Comparison of ENCODE assay signal across 22 cellular contexts in the genomic region with DNA sequence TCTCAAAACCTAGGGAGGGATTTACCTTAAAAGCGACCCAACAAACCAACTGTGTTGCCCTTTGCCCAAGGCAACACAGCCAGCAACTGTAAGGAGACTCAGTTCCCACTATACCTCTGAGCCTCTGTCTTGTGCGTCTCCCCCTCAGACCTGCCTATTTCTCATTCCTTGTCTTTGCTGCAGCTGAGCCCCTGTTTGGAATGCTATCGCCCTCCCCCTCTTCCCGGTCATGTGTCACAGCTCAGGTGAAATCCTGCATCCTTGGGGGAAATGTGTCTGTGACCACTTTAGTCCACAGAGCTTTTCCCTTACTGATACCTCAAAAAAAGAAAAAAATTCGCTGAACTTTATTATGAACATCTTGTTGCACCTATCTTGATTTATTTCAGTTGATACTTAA. TPM values are rescaled to one million over a fixed set of nuclear protein-coding genes. Genes with fewer than 3 reads are reported as not detected.
A peak's percentile ranks its signal among the peaks of the same experiment; 100 is the strongest.
DNase-seq lines count a peak whose midpoint lies in the region; ATAC-seq and TF ChIP-seq lines count a peak whose summit lies in the region.
"Had no signal": no experiment of that assay in that cellular context is flagged by ENCODE, and none has a peak within 500 bp of the region (broad histone marks: within the 10 kb centered on the region; RNA-seq: fewer than 3 reads in every experiment).

No MANE protein-coding gene starts in this region.

- ATAC-seq in IMR-90 (ENCODE audit: low read depth) (no peak), GM18909 (IDR thresholded peaks at IDR 0.05; ENCODE audit: poor library complexity, unreplicated experiment) (no peak), GM18502 (IDR thresholded peaks at IDR 0.05; ENCODE audit: poor library complexity, unreplicated experiment) (no peak)
- ATAC-seq: CD8-positive, alpha-beta T cell; T-cell had no signal

- H3K4me3 Mint-ChIP-seq in endodermal cell (no peak overlapping the region), nephron progenitor cell (no peak overlapping the region)
- H3K4me3 Mint-ChIP-seq: CD8-positive, alpha-beta T cell; T-cell had no signal

- no peaks in the 10 kb centered on the region for H3F3A ChIP-seq in DOHH2 (ENCODE audit: control insufficient read depth, insufficient read depth)

- no peak for TF ChIP-seq RAD21 in IMR-90 (IDR thresholded peaks at IDR 0.05; ENCODE audit: low read length)

- H2AFZ ChIP-seq in IMR-90 (replicated peaks; ENCODE audit: low read length, poor library complexity) = no peak overlapping the region

- no peak overlapping the region for H2BK20ac ChIP-seq in IMR-90 (ENCODE audit: low read depth, low read length)

- H3K27me3 ChIP-seq in DOHH2 (ENCODE audit: control insufficient read depth, low read length) = peaks cover 13% of the 10 kb centered on the region
- no peaks in the 10 kb centered on the region for H3K27me3 ChIP-seq in IMR-90 (ENCODE audit: control insufficient read depth, insufficient read depth, low read length)
- H3K27me3 ChIP-seq in endodermal cell (ENCODE audit: control insufficient read depth, insufficient read depth, low read length, poor library complexity, severe bottlenecking) = no peaks in the 10 kb centered on the region

- no peaks in the 10 kb centered on the region for H3K36me3 Mint-ChIP-seq in endodermal cell (ENCODE audit: low read depth)
- no peaks in the 10 kb centered on the region for H3K36me3 Mint-ChIP-seq in nephron progenitor cell (ENCODE audit: low read depth)
- H3K36me3 Mint-ChIP-seq: CD8-positive, alpha-beta T cell; T-cell had no signal

- no peak overlapping the region for H3K9ac ChIP-seq in IMR-90 (ENCODE audit: low read depth, low read length)
- H3K9ac ChIP-seq in endodermal cell (ENCODE audit: extremely low read depth, low read length, poor library complexity, severe bottlenecking) = no peak overlapping the region

- H4K8ac ChIP-seq in IMR-90 (ENCODE audit: low read depth in 2 of 2, low read length in 2 of 2) = no peak overlapping the region

- POLR2A ChIA-PET in IMR-90 (lab: Charles Lee; ENCODE audit: unreplicated experiment) = no interaction called here

- no peaks in the 10 kb centered on the region for H4K20me1 ChIP-seq in DOHH2 (ENCODE audit: control insufficient read depth, insufficient read depth, low read depth, low read length)
- H4K20me1 ChIP-seq in IMR-90 (ENCODE audit: insufficient read depth, low read length) = no peaks in the 10 kb centered on the region

- BruUV-seq in IMR-90 (replicated peaks; lab: Mats Ljungman, UMichigan) = no TSS peak

- no peak overlapping the region for H3K27ac ChIP-seq in DOHH2 (ENCODE audit: low read depth, low read length)
- H3K27ac ChIP-seq in IMR-90 (ENCODE audit: insufficient read depth, low read length) = no peak overlapping the region
- H3K27ac ChIP-seq in endodermal cell (ENCODE audit: low read depth, low read length) = no peak overlapping the region
- H3K27ac ChIP-seq: HL-60 had no signal

- no peak for TF ChIP-seq POLR2A in IMR-90 (IDR thresholded peaks at IDR 0.05; ENCODE audit: low read depth, low read length)

- H3K79me1 ChIP-seq in IMR-90 (ENCODE audit: low read depth in 1 of 2, low read length in 2 of 2) = no peaks in the 10 kb centered on the region

- intact Hi-C loops in IMR-90 (cut with micrococcal nuclease) = no loop called here

- dilution Hi-C loops in IMR-90 (cut with HindIII; ENCODE audit: low sequenced_read_pairs, unreplicated experiment) = no loop called here

- H2BK5ac ChIP-seq in IMR-90 (ENCODE audit: low read depth, low read length, poor library complexity, severe bottlenecking) = no peak overlapping the region

- H3K23ac ChIP-seq in IMR-90 (ENCODE audit: low read depth, low read length) = no peak overlapping the region

- H3K4me2 ChIP-seq in DOHH2 (ENCODE audit: low read length) = peak overlapping the region; percentile 28
- no peak overlapping the region for H3K4me2 ChIP-seq in IMR-90 (ENCODE audit: low read depth, low read length)

- in situ Hi-C loops in IMR-90 (cut with MboI; ENCODE audit: low sequenced_read_pairs) (no loop called here), KBM-7 (cut with MboI; ENCODE audit: low pct_unique_long_range_greater_than_20kb, low sequenced_read_pairs) (no loop called here)

- TF ChIP-seq CTCF in DOHH2 (IDR thresholded peaks at IDR 0.05; ENCODE audit: low read depth, low read length, poor library complexity, severe bottlenecking) (no peak), IMR-90 (conservative IDR thresholded peaks at IDR 0.05; ENCODE audit: low read depth, low read length) (no peak), endodermal cell (conservative IDR thresholded peaks at IDR 0.05) (no peak), nephron progenitor cell (IDR thresholded peaks at IDR 0.05) (no peak)

- no peak overlapping the region for H4K91ac ChIP-seq in IMR-90 (ENCODE audit: insufficient read depth, low read depth, low read length)

- 0 out of 3 replicates have a peak overlapping the region, but pooled peaks have one; percentile 1 for H2BK15ac ChIP-seq in IMR-90 (ENCODE audit: low read depth, low read length)

- 0 out of 2 replicates have a peak overlapping the region, but pooled peaks have one; percentile 13 for H3K4ac ChIP-seq in IMR-90 (ENCODE audit: low read depth, low read length)

- H3K4me1 ChIP-seq in DOHH2 (ENCODE audit: control insufficient read depth, low read length) = peaks cover 21% of the 10 kb centered on the region
- no peaks in the 10 kb centered on the region for H3K4me1 ChIP-seq in IMR-90 (ENCODE audit: control insufficient read depth, insufficient read depth, low read length)
- H3K4me1 ChIP-seq in endodermal cell (ENCODE audit: control insufficient read depth, insufficient read depth, low read length) = peaks cover 6% of the 10 kb centered on the region
- H3K4me1 ChIP-seq: Caco-2 had no signal

- H3K9me3 ChIP-seq in DOHH2 (ENCODE audit: control insufficient read depth, insufficient read depth, low read length) = no peaks in the 10 kb centered on the region
- no peaks in the 10 kb centered on the region for H3K9me3 ChIP-seq in IMR-90 (ENCODE audit: control insufficient read depth, insufficient read depth, low read length)
- H3K9me3 ChIP-seq in endodermal cell (ENCODE audit: control insufficient read depth, low read length) = no peaks in the 10 kb centered on the region
- H3K9me3 ChIP-seq: Caco-2 had no signal

- H3K27ac Mint-ChIP-seq in endodermal cell (no peak overlapping the region), nephron progenitor cell (no peak overlapping the region)
- H3K27ac Mint-ChIP-seq: CD8-positive, alpha-beta T cell; T-cell had no signal

- H3K4me3 ChIP-seq in DOHH2 (ENCODE audit: low read length) (no peak overlapping the region; the same call in 1 of the 2 replicates), IMR-90 (ENCODE audit: insufficient read depth, low read depth, low read length) (no peak overlapping the region), endodermal cell (ENCODE audit: low read length) (no peak overlapping the region)

- no peak overlapping the region for H3K18ac ChIP-seq in IMR-90 (ENCODE audit: low read depth, low read length)

- H3K79me2 ChIP-seq in DOHH2 (ENCODE audit: control insufficient read depth, low read length) = no peaks in the 10 kb centered on the region

- H3K56ac ChIP-seq in IMR-90 (ENCODE audit: extremely low read depth, insufficient read depth, low read length) = no peak overlapping the region

- 93% methylated on average over 3 of the region's 5 CpGs; no CpG with 5 or more reads in 1 of the 2 experiments for whole genome bisulfite sequencing in IMR-90 (ENCODE audit: extremely low coverage in 2 of 2, insufficient read length in 1 of 2), 2 experiments
- 78 to 83% methylated on average over 4 to 5 of the region's 5 CpGs for WGBS in endodermal cell (ENCODE audit: insufficient coverage in 1 of 2, insufficient read length in 1 of 2), 2 experiments

- no peak overlapping the region for H4K5ac ChIP-seq in IMR-90 (ENCODE audit: low read depth, low read length)

- DNase-seq in IMR-90 = no peak
- peak; percentile 68 for DNase-seq in endodermal cell
- peak; percentile 26 for DNase-seq in nephron progenitor cell
- DNase-seq in KBM-7 = no peak
- no peak for DNase-seq in NCI-H2029 (lab: John Stamatoyannopoulos, UW)
- DNase-seq: C1 segment of cervical spinal cord; Caco-2; CD8-positive, alpha-beta T cell; DMS79; HCEC 1CT; Kasumi-1; NCI-H1092 treated with DMSO at 0.1 percent for 48 hours; NCI-H1436; NCI-H187 treated with DMSO at 0.1 percent for 48 hours; NCI-H526 treated with DMSO at 0.1 percent for 48 hours; Right ventricle myocardium superior; RPMI8226; T-cell had no signal

- H3K4me1 Mint-ChIP-seq in endodermal cell = peaks cover 19% of the 10 kb centered on the region
- H3K4me1 Mint-ChIP-seq in nephron progenitor cell = peaks cover 30% of the 10 kb centered on the region
- H3K4me1 Mint-ChIP-seq: T-cell had no signal

- H2BK120ac ChIP-seq in IMR-90 (ENCODE audit: low read depth, low read length) = no peak overlapping the region

- no peak overlapping the region for H3K14ac ChIP-seq in IMR-90 (replicated peaks; ENCODE audit: low read depth, low read length)

- CTCF ChIA-PET in IMR-90 (lab: Yijun Ruan, JAX) = interaction anchor here (0.7 to 1.1 kb wide), 2 partner anchors 25 to 44 kb away, joined by 3 read pairs; no protein-coding TSS in a partner anchor

- H3K9me1 ChIP-seq in IMR-90 (ENCODE audit: insufficient read depth, low read length) = peaks cover 6% of the 10 kb centered on the region

- H3K9me3 Mint-ChIP-seq in endodermal cell (no peaks in the 10 kb centered on the region), nephron progenitor cell (no peaks in the 10 kb centered on the region)
- H3K9me3 Mint-ChIP-seq: CD8-positive, alpha-beta T cell; T-cell had no signal

- no peak overlapping the region for H2AK5ac ChIP-seq in IMR-90 (ENCODE audit: low read depth, low read length)

- no peaks in the 10 kb centered on the region for H3K9me2 ChIP-seq in DOHH2 (replicated peaks; ENCODE audit: control insufficient read depth, low read length)

- H3K36me3 ChIP-seq in DOHH2 (ENCODE audit: control insufficient read depth, low read length) (no peaks in the 10 kb centered on the region), IMR-90 (ENCODE audit: control insufficient read depth, insufficient read depth, low read length) (no peaks in the 10 kb centered on the region), endodermal cell (ENCODE audit: control insufficient read depth, insufficient read depth, low read length) (no peaks in the 10 kb centered on the region)

- no peaks in the 10 kb centered on the region for H3K27me3 Mint-ChIP-seq in endodermal cell (ENCODE audit: insufficient read depth)
- peaks cover 9% of the 10 kb centered on the region for H3K27me3 Mint-ChIP-seq in nephron progenitor cell (ENCODE audit: low read depth, poor library complexity)

- no peak overlapping the region for H2AK9ac ChIP-seq in IMR-90 (replicated peaks; ENCODE audit: low read depth, low read length, poor library complexity)

TF ChIP-seq in IMR-90, 13 proteins besides CTCF, POLR2A, EP300 and RAD21 (continues in another document):
- TF ChIP-seq FOS (IDR thresholded peaks at IDR 0.05; ENCODE audit: low read depth, low read length) (no peak), MAFK (IDR thresholded peaks at IDR 0.05; ENCODE audit: low read depth, low read length) (no peak), NFE2L2 (IDR thresholded peaks at IDR 0.05; ENCODE audit: low read depth, low read length) (no peak)

RNA-seq across cellular contexts. Expression of a gene that starts 52.0 kb away (rescaled TPM):
- total RNA-seq in IMR-90 (2012; rRNA removed) = 69.2 and 87.8 TPM in 2 replicates
- 55.9 and 62.8 TPM in 2 replicates for polyA plus RNA-seq in IMR-90 (2012; rRNA removed)
- 35.1 and 74.2 TPM in 2 replicates for polyA plus RNA-seq in IMR-90 (2012; cell fraction: cytosol; rRNA removed)
- 87.7 and 98.9 TPM in 2 replicates for polyA plus RNA-seq in IMR-90 (2012; cell fraction: nucleus; rRNA removed; ENCODE audit: low replicate concordance)
- total RNA-seq in endodermal cell = 10 to 100 TPM; 37.5 to 42.3 TPM
- 119 TPM for polyA plus RNA-seq in endodermal cell (2013, experiment 1 of 2)
- 96.5 TPM for polyA plus RNA-seq in endodermal cell (2013, experiment 2 of 2)

Comparison
In these comparisons a context has a peak if more than half of its experiments do, and no peak if none do; other contexts are left out.
1. DNase-seq: peak in endodermal cell (single experiment) and nephron progenitor cell (single experiment); none in IMR-90 (single experiment), KBM-7 (single experiment) and NCI-H2029 (single experiment).